ENCODE assay signal across 1 cellular context in genomic region chr20:43457640-43458421, GRCh38.
TF ChIP-seq lines count a peak whose summit lies in the region.

Gene SRSF6 (plus strand): TSS chr20:43457896. CDS start chr20:43458034, 138 bp downstream.

TF ChIP-seq in HepG2, 621 proteins besides CTCF, POLR2A, EP300 and RAD21 (continued from another document and continues in another):
- TF ChIP-seq ZNF572 (CRISPR knock-in tag; IDR thresholded peaks at IDR 0.05): peak; percentile 85; the same call in 1 of the 2 replicates
- TF ChIP-seq FOSL2 (CRISPR knock-in tag; IDR thresholded peaks at IDR 0.05): peak; percentile 55
- TF ChIP-seq CCDC6 (CRISPR knock-in tag; IDR thresholded peaks at IDR 0.05): peak; percentile 99
- TF ChIP-seq ZFP62 (CRISPR knock-in tag; IDR thresholded peaks at IDR 0.05): peak; percentile 97; the same call in 1 of the 2 replicates
- peak; percentile 59; the same call in 1 of the 2 replicates for TF ChIP-seq MAFG (CRISPR knock-in tag; IDR thresholded peaks at IDR 0.05)
- 0 out of 2 replicates have a peak, but pooled peaks have one; percentile 35 for TF ChIP-seq ZNF652 (CRISPR knock-in tag; IDR thresholded peaks at IDR 0.05; ENCODE audit: borderline replicate concordance, low read depth)
- TF ChIP-seq ZNF557 (CRISPR knock-in tag; IDR thresholded peaks at IDR 0.05): peak; percentile 87
- TF ChIP-seq ZNF577 (CRISPR knock-in tag; IDR thresholded peaks at IDR 0.05; ENCODE audit: borderline replicate concordance, low read depth): no peak
- TF ChIP-seq ZNF558 (CRISPR knock-in tag; IDR thresholded peaks at IDR 0.05; ENCODE audit: borderline replicate concordance): peak; percentile 100
- no peak for TF ChIP-seq ZNF282 (IDR thresholded peaks at IDR 0.05; ENCODE audit: partially characterized antibody)
- TF ChIP-seq TEF (CRISPR knock-in tag; IDR thresholded peaks at IDR 0.05): peak; percentile 95
- peak; percentile 44; the same call in 1 of the 2 replicates for TF ChIP-seq MTF2 (CRISPR knock-in tag; IDR thresholded peaks at IDR 0.05; ENCODE audit: borderline replicate concordance)
- TF ChIP-seq NR0B2 (CRISPR knock-in tag; IDR thresholded peaks at IDR 0.05): peak; percentile 71; the same call in 1 of the 2 replicates
- TF ChIP-seq DNMT3B (CRISPR knock-in tag; conservative IDR thresholded peaks at IDR 0.05): peak; percentile 98
- peak; percentile 79; the same call in 1 of the 2 replicates for TF ChIP-seq TRAFD1 (CRISPR knock-in tag; IDR thresholded peaks at IDR 0.05; ENCODE audit: borderline replicate concordance)
- peak; percentile 88; the same call in 1 of the 2 replicates for TF ChIP-seq MEIS2 (CRISPR knock-in tag; IDR thresholded peaks at IDR 0.05)
- peak; percentile 90; the same call in 1 of the 2 replicates for TF ChIP-seq ZNF230 (CRISPR knock-in tag; IDR thresholded peaks at IDR 0.05)
- no peak for TF ChIP-seq PLRG1 (conservative IDR thresholded peaks at IDR 0.05)
- TF ChIP-seq RNF2 (conservative IDR thresholded peaks at IDR 0.05; ENCODE audit: low read depth): peak; percentile 98
- peak; percentile 75 for TF ChIP-seq ZBTB21 (CRISPR knock-in tag; IDR thresholded peaks at IDR 0.05)
- no peak; the same call in 1 of the 2 replicates for TF ChIP-seq PAF1 (CRISPR knock-in tag; IDR thresholded peaks at IDR 0.05)
- TF ChIP-seq ELF4 (CRISPR knock-in tag; IDR thresholded peaks at IDR 0.05; ENCODE audit: borderline replicate concordance): 0 out of 2 replicates have a peak, but pooled peaks have one; percentile 88
- TF ChIP-seq ZNF484 (CRISPR knock-in tag; IDR thresholded peaks at IDR 0.05; ENCODE audit: borderline replicate concordance, low read depth): no peak
- peak; percentile 85 for TF ChIP-seq PHF21A (CRISPR knock-in tag; IDR thresholded peaks at IDR 0.05)
- TF ChIP-seq ARNT2 (CRISPR knock-in tag; IDR thresholded peaks at IDR 0.05; ENCODE audit: low read depth): peak; percentile 92
- TF ChIP-seq SP5 (CRISPR knock-in tag; IDR thresholded peaks at IDR 0.05; ENCODE audit: borderline replicate concordance, low read depth): peak; percentile 59
- peak; percentile 98 for TF ChIP-seq DBP (CRISPR knock-in tag; IDR thresholded peaks at IDR 0.05; ENCODE audit: not compliant biosample characterization)
- peak; percentile 90; the same call in 1 of the 2 replicates for TF ChIP-seq ZFP37 (CRISPR knock-in tag; IDR thresholded peaks at IDR 0.05; ENCODE audit: borderline replicate concordance)
- TF ChIP-seq AGO2 (optimal IDR thresholded peaks at IDR 0.05; ENCODE audit: low read depth, low read length): peak; percentile 100
- peak; percentile 80; the same call in 1 of the 2 replicates for TF ChIP-seq HIVEP1 (CRISPR knock-in tag; IDR thresholded peaks at IDR 0.05)
- no peak for TF ChIP-seq NFIB (CRISPR knock-in tag; IDR thresholded peaks at IDR 0.05; ENCODE audit: borderline replicate concordance)
- peak; percentile 52 to 78; a peak in 3 of 4 replicates for TF ChIP-seq ATF4 (CRISPR knock-in tag; IDR thresholded peaks at IDR 0.05)
- no peak for TF ChIP-seq PHB2 (IDR thresholded peaks at IDR 0.05; ENCODE audit: partially characterized antibody)
- no peak for TF ChIP-seq SRSF9 (IDR thresholded peaks at IDR 0.05; ENCODE audit: borderline replicate concordance, insufficient read depth, low read depth, low read length, poor library complexity, severe bottlenecking)
- peak; percentile 79 for TF ChIP-seq HNF1B (CRISPR knock-in tag; IDR thresholded peaks at IDR 0.05)
- peak; percentile 34; the same call in 1 of the 2 replicates for TF ChIP-seq HMG20A (CRISPR knock-in tag; IDR thresholded peaks at IDR 0.05; ENCODE audit: borderline replicate concordance)
- peak; percentile 95 for TF ChIP-seq ZNF256 (CRISPR knock-in tag; conservative IDR thresholded peaks at IDR 0.05)
- TF ChIP-seq ZSCAN21 (CRISPR knock-in tag; IDR thresholded peaks at IDR 0.05; ENCODE audit: borderline replicate concordance): peak; percentile 96
- peak; percentile 49 to 75; a peak in 3 of 4 replicates for TF ChIP-seq NR2F1 (CRISPR knock-in tag; IDR thresholded peaks at IDR 0.05)
- peak; percentile 97 for TF ChIP-seq ZSCAN31 (CRISPR knock-in tag; IDR thresholded peaks at IDR 0.05; ENCODE audit: low read depth)
- peak; percentile 87; the same call in 1 of the 2 replicates for TF ChIP-seq ZNF766 (CRISPR knock-in tag; IDR thresholded peaks at IDR 0.05; ENCODE audit: borderline replicate concordance)
- TF ChIP-seq POLR2AphosphoS5 (IDR thresholded peaks at IDR 0.05; ENCODE audit: low read depth, low read length): peak; percentile 99
- TF ChIP-seq ZNF3 (CRISPR knock-in tag; IDR thresholded peaks at IDR 0.05): no peak
- peak; percentile 82; the same call in 1 of the 2 replicates for TF ChIP-seq KDM5A (IDR thresholded peaks at IDR 0.05; ENCODE audit: borderline replicate concordance, low read length)
- peak; percentile 61 for TF ChIP-seq MIER3 (CRISPR knock-in tag; IDR thresholded peaks at IDR 0.05; ENCODE audit: borderline replicate concordance)
- TF ChIP-seq POGK (CRISPR knock-in tag; conservative IDR thresholded peaks at IDR 0.05): peak; percentile 98
- TF ChIP-seq ZFYVE20 (CRISPR knock-in tag; IDR thresholded peaks at IDR 0.05; ENCODE audit: borderline replicate concordance, low read depth): peak; percentile 92
- peak; percentile 91 for TF ChIP-seq RFXAP (CRISPR knock-in tag; IDR thresholded peaks at IDR 0.05; ENCODE audit: borderline replicate concordance)
- peak; percentile 81 for TF ChIP-seq MED13 (CRISPR knock-in tag; IDR thresholded peaks at IDR 0.05)
- TF ChIP-seq ZNF468 (CRISPR knock-in tag; IDR thresholded peaks at IDR 0.05): 0 out of 2 replicates have a peak, but pooled peaks have one; percentile 82
- TF ChIP-seq STAT5B (CRISPR knock-in tag; IDR thresholded peaks at IDR 0.05): peak; percentile 11; the same call in 1 of the 2 replicates
- TF ChIP-seq ZNF777 (CRISPR knock-in tag; IDR thresholded peaks at IDR 0.05): peak; percentile 83
- TF ChIP-seq ATRX (CRISPR knock-in tag; IDR thresholded peaks at IDR 0.05; ENCODE audit: borderline replicate concordance): peak; percentile 88; the same call in 1 of the 2 replicates
- TF ChIP-seq PAWR (CRISPR knock-in tag; IDR thresholded peaks at IDR 0.05; ENCODE audit: borderline replicate concordance): no peak
- TF ChIP-seq ZNF781 (CRISPR knock-in tag; IDR thresholded peaks at IDR 0.05; ENCODE audit: borderline replicate concordance, not compliant biosample characterization): peak; percentile 91
- TF ChIP-seq ETS1 (CRISPR knock-in tag; IDR thresholded peaks at IDR 0.05): peak; percentile 97
- 0 out of 2 replicates have a peak, but pooled peaks have one; percentile 81 for TF ChIP-seq ZNF83 (CRISPR knock-in tag; IDR thresholded peaks at IDR 0.05; ENCODE audit: borderline replicate concordance)
- peak; percentile 78 for TF ChIP-seq ZNF331 (CRISPR knock-in tag; IDR thresholded peaks at IDR 0.05)
- no peak for TF ChIP-seq ATF7 (IDR thresholded peaks at IDR 0.05)
- peak; percentile 95 for TF ChIP-seq ATF7 (CRISPR knock-in tag; IDR thresholded peaks at IDR 0.05)
- TF ChIP-seq ZNF569 (CRISPR knock-in tag; IDR thresholded peaks at IDR 0.05; ENCODE audit: borderline replicate concordance): peak; percentile 84; the same call in 1 of the 2 replicates
- TF ChIP-seq HOXD1 (CRISPR knock-in tag; IDR thresholded peaks at IDR 0.05): peak; percentile 96
- TF ChIP-seq MLX (CRISPR knock-in tag; IDR thresholded peaks at IDR 0.05): no peak; the same call in 1 of the 2 replicates
- peak; percentile 95 for TF ChIP-seq CBX1 (IDR thresholded peaks at IDR 0.05; ENCODE audit: low read depth)
- peak; percentile 90 for TF ChIP-seq RXRA (CRISPR knock-in tag; IDR thresholded peaks at IDR 0.05)
- peak; percentile 100 for TF ChIP-seq RBFOX2 (IDR thresholded peaks at IDR 0.05; ENCODE audit: low read depth, low read length)
- TF ChIP-seq ZBTB20 (CRISPR knock-in tag; IDR thresholded peaks at IDR 0.05; ENCODE audit: borderline replicate concordance, low read depth): peak; percentile 83
- peak; percentile 88; the same call in 1 of the 2 replicates for TF ChIP-seq ZNF790 (CRISPR knock-in tag; IDR thresholded peaks at IDR 0.05; ENCODE audit: borderline replicate concordance)
- TF ChIP-seq ZNF547 (CRISPR knock-in tag; IDR thresholded peaks at IDR 0.05): peak; percentile 100
- peak; percentile 90 for TF ChIP-seq AGO1 (IDR thresholded peaks at IDR 0.05; ENCODE audit: low read depth, low read length, poor library complexity, severe bottlenecking)
- peak; percentile 89 for TF ChIP-seq ZNF768 (CRISPR knock-in tag; IDR thresholded peaks at IDR 0.05)
